ENCODE assay signal across 9 cellular contexts in genomic region chr18:46028536-46028891, GRCh38. TPM values are rescaled to one million over a fixed set of nuclear protein-coding genes. Genes with fewer than 3 reads are reported as not detected.
A peak's percentile ranks its signal among the peaks of the same experiment; 100 is the strongest.
DNase-seq lines count a peak whose midpoint lies in the region; ATAC-seq, FAIRE-seq and TF ChIP-seq lines count a peak whose summit lies in the region.
"Had no signal": no experiment of that assay in that cellular context is flagged by ENCODE, and none has a peak within 500 bp of the region (broad histone marks: within the 10 kb centered on the region; RNA-seq: fewer than 3 reads in every experiment).

No MANE protein-coding gene starts in this region.

- H3K27ac Mint-ChIP-seq in activated naive CD8-positive, alpha-beta T cell treated with anti-CD3 and anti-CD28 coated beads for 36 hours: peak overlapping the region; percentile 79
- peak overlapping the region; percentile 88 for H3K27ac Mint-ChIP-seq in stimulated activated naive B cell treated with anti-CD40 and anti-IgM and Interleukin-4, amounts not matched to agents 10 μg/mL and 1 μg/mL and 100 μg/mL, for 72 hours

- peaks cover 0 to 4% of the 10 kb centered on the region in 2 donors for H3K4me1 ChIP-seq in kidney (ENCODE audit: control insufficient read depth in 1 of 2, insufficient read depth in 1 of 2, low read depth in 1 of 2, low read length in 2 of 2)
- no peaks in the 10 kb centered on the region for H3K4me1 ChIP-seq in foreskin keratinocyte

- peak overlapping the region; percentile 53 to 68 for H3K4me3 ChIP-seq in kidney (ENCODE audit: low read length in 2 of 2)

- ATAC-seq in stimulated activated naive B cell treated with anti-CD40 and anti-IgM and Interleukin-4, amounts not matched to agents 10 μg/mL and 1 μg/mL and 100 μg/mL, for 72 hours (replicated peaks): no peak
- ATAC-seq in foreskin keratinocyte: no peak

- no peaks in the 10 kb centered on the region for H3K36me3 ChIP-seq in kidney (ENCODE audit: control insufficient read depth in 1 of 2, insufficient read depth in 2 of 2, low read length in 2 of 2)

- H3K27me3 ChIP-seq in foreskin keratinocyte: no peaks in the 10 kb centered on the region

- FAIRE-seq in kidney (lab: Jason Lieb, UNC): no peak

- intact Hi-C loops in kidney (cut with DNase I): no loop called here

- H3K4me1 Mint-ChIP-seq in activated naive CD8-positive, alpha-beta T cell treated with anti-CD3 and anti-CD28 coated beads for 36 hours: peaks cover 11% of the 10 kb centered on the region
- peaks cover 11 to 13% of the 10 kb centered on the region in 2 donors for H3K4me1 Mint-ChIP-seq in stimulated activated naive B cell treated with anti-CD40 and anti-IgM and Interleukin-4, amounts not matched to agents 10 μg/mL and 1 μg/mL and 100 μg/mL, for 72 hours

- no peak overlapping the region for H3K27ac ChIP-seq in kidney (ENCODE audit: low read depth in 2 of 2, low read length in 2 of 2)
- no peak overlapping the region for H3K27ac ChIP-seq in foreskin keratinocyte
- H3K27ac ChIP-seq: 22Rv1 had no signal

- peaks cover 10% of the 10 kb centered on the region for H3K27me3 Mint-ChIP-seq in activated naive CD8-positive, alpha-beta T cell treated with anti-CD3 and anti-CD28 coated beads for 36 hours
- peaks cover 19% of the 10 kb centered on the region in 2 donors for H3K27me3 Mint-ChIP-seq in stimulated activated naive B cell treated with anti-CD40 and anti-IgM and Interleukin-4, amounts not matched to agents 10 μg/mL and 1 μg/mL and 100 μg/mL, for 72 hours

- TF ChIP-seq CTCF in kidney (IDR thresholded peaks at IDR 0.05; ENCODE audit: borderline replicate concordance, extremely low read depth, insufficient read depth) (no peak), foreskin keratinocyte (conservative IDR thresholded peaks at IDR 0.05) (no peak)

- peak overlapping the region in 1 of 2 donors; percentile 55 for H3K9ac ChIP-seq in kidney (ENCODE audit: low read length in 2 of 2)

- no peaks in the 10 kb centered on the region for H3K9me3 ChIP-seq in kidney (ENCODE audit: control insufficient read depth in 1 of 2, low read length in 2 of 2)

- DNase-seq in DMS53 (lab: John Stamatoyannopoulos, UW) (peak; percentile 43), DMS53 treated with DMSO at 0.1 percent for 48 hours (lab: John Stamatoyannopoulos, UW; ENCODE audit: unreplicated experiment) (no peak), kidney (no peak), foreskin keratinocyte (no peak), COLO829 (ENCODE audit: low spot score) (no peak), mesenteric fat pad (ENCODE audit: low spot score) (no peak)
- DNase-seq in activated naive CD8-positive, alpha-beta T cell treated with anti-CD3 and anti-CD28 coated beads for 36 hours: no peak
- no peak for DNase-seq in stimulated activated naive B cell treated with anti-CD40 and anti-IgM and Interleukin-4, amounts not matched to agents 10 μg/mL and 1 μg/mL and 100 μg/mL, for 72 hours

- peaks cover 3% of the 10 kb centered on the region for H3K9me3 Mint-ChIP-seq in activated naive CD8-positive, alpha-beta T cell treated with anti-CD3 and anti-CD28 coated beads for 36 hours
- peaks cover 0 to 2% of the 10 kb centered on the region in 2 donors for H3K9me3 Mint-ChIP-seq in stimulated activated naive B cell treated with anti-CD40 and anti-IgM and Interleukin-4, amounts not matched to agents 10 μg/mL and 1 μg/mL and 100 μg/mL, for 72 hours

- H3K36me3 Mint-ChIP-seq in activated naive CD8-positive, alpha-beta T cell treated with anti-CD3 and anti-CD28 coated beads for 36 hours: peaks cover 32% of the 10 kb centered on the region
- peaks cover 9 to 24% of the 10 kb centered on the region in 2 donors for H3K36me3 Mint-ChIP-seq in stimulated activated naive B cell treated with anti-CD40 and anti-IgM and Interleukin-4, amounts not matched to agents 10 μg/mL and 1 μg/mL and 100 μg/mL, for 72 hours

- H3K4me3 Mint-ChIP-seq in activated naive CD8-positive, alpha-beta T cell treated with anti-CD3 and anti-CD28 coated beads for 36 hours: peak overlapping the region; percentile 78
- peak overlapping the region; percentile 86 to 98 for H3K4me3 Mint-ChIP-seq in stimulated activated naive B cell treated with anti-CD40 and anti-IgM and Interleukin-4, amounts not matched to agents 10 μg/mL and 1 μg/mL and 100 μg/mL, for 72 hours

RNA-seq across cellular contexts. Expression of gene PSTPIP2, which starts 43.5 kb away (rescaled TPM):
- total RNA-seq in activated naive CD8-positive, alpha-beta T cell treated with anti-CD3 and anti-CD28 coated beads for 36 hours: 10 to 100 TPM; 21.6 to 22.0 TPM
- total RNA-seq in kidney (11.1 TPM), foreskin keratinocyte (26.5 and 31.4 TPM in 2 replicates), mesenteric fat pad (8.8 TPM)
- polyA plus RNA-seq in kidney (ENCODE audit: insufficient read depth, low read depth, low replicate concordance) (1.3 TPM), foreskin keratinocyte (13.3 and 17.4 TPM in 2 replicates)
